18 cellular contexts compared by ENCODE assay signal in genomic region chr19:50537306-50537685, GRCh38. TPM values are rescaled to one million over a fixed set of nuclear protein-coding genes. Genes with fewer than 3 reads are reported as not detected.
"Had no signal": no experiment of that assay in that cellular context is flagged by ENCODE, and none has a peak within 500 bp of the region (broad histone marks: within the 10 kb centered on the region; RNA-seq: fewer than 3 reads in every experiment).

No MANE protein-coding gene starts in this region.

- H3K4me1 ChIP-seq: esophagus muscularis mucosa, thyroid gland had no signal

- H3K9me3 ChIP-seq: thyroid gland had no signal

- H3K27ac ChIP-seq: brain microvascular endothelial cell, esophagus muscularis mucosa, thyroid gland had no signal

- H3K27me3 ChIP-seq: thyroid gland had no signal

- H3K4me1 Mint-ChIP-seq: activated naive CD4-positive, alpha-beta T cell treated with anti-CD3 and anti-CD28 coated beads, Interleukin-2, amount 50 U/mL, for 24 hours had no signal

- H3K4me3 ChIP-seq: esophagus muscularis mucosa, thyroid gland had no signal

- FAIRE-seq: colon, frontal cortex, islet of Langerhans had no signal

- H3K36me3 ChIP-seq: brain microvascular endothelial cell, esophagus muscularis mucosa, thyroid gland had no signal

- H3K4me3 Mint-ChIP-seq: activated naive CD4-positive, alpha-beta T cell treated with anti-CD3 and anti-CD28 coated beads, Interleukin-2, amount 50 U/mL, for 24 hours; effector memory CD8-positive, alpha-beta T cell; memory B cell had no signal

- H3K27ac Mint-ChIP-seq: activated naive CD4-positive, alpha-beta T cell treated with anti-CD3 and anti-CD28 coated beads, Interleukin-2, amount 50 U/mL, for 24 hours; effector memory CD8-positive, alpha-beta T cell; memory B cell had no signal

RNA-seq across cellular contexts. Expression of gene ASPDH, which starts 23.6 kb away (rescaled TPM):
- total RNA-seq: aorta, dermis microvascular lymphatic vessel endothelial cell, left colon, lower leg skin, omental fat pad, renal cortical epithelial cell, sciatic nerve, thyroid gland, ureter had no signal
- polyA plus RNA-seq: neural cell had no signal

RNA-seq across cellular contexts. Expression of gene LRRC4B, which starts 30.9 kb away (rescaled TPM):
- total RNA-seq: dermis microvascular lymphatic vessel endothelial cell had no signal
